20 cellular contexts compared by ENCODE assay signal in the genomic region with DNA sequence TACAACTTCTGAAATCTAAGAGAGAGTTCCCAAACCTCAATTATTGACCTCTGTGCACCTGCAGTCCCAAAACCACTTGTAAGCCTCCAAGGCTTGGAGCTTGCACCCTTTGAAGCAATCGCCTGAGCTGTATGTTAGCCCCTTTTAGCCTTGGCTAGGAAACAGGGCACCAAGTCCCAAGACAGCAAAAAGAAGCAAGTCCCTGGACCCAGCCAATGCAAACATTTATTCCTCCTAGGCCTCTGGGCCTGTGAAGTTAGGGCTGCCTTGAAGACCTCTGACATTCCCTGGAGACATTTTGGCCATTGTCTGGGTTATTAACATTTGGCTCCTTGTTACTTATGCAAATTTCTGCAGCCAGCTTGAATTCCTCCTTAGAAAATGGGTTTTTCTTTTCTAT. TPM values are rescaled to one million over a fixed set of nuclear protein-coding genes. Genes with fewer than 3 reads are reported as not detected.
DNase-seq lines count a peak whose midpoint lies in the region; ATAC-seq, FAIRE-seq and TF ChIP-seq lines count a peak whose summit lies in the region.
"Had no signal": no experiment of that assay in that cellular context is flagged by ENCODE, and none has a peak within 500 bp of the region (broad histone marks: within the 10 kb centered on the region; RNA-seq: fewer than 3 reads in every experiment).

No MANE protein-coding gene starts in this region.

- H3K4ac ChIP-seq in neuronal stem cell (ENCODE audit: low read length) = no peak overlapping the region

- H3K23ac ChIP-seq in neuronal stem cell (ENCODE audit: low read depth, low read length, poor library complexity) = no peak overlapping the region

- H3K27ac Mint-ChIP-seq in activated naive CD4-positive, alpha-beta T cell treated with anti-CD3 and anti-CD28 coated beads, Interleukin-2, amount 10 ng/mL, durations not matched to agents 7 days and 5 days = no peak overlapping the region
- H3K27ac Mint-ChIP-seq: CD4-positive, alpha-beta T cell; CD8-positive, alpha-beta T cell had no signal

- H3K4me1 ChIP-seq in A549 (no peaks in the 10 kb centered on the region), HEK293 (ENCODE audit: control insufficient read depth, insufficient read depth, low read length) (no peaks in the 10 kb centered on the region), K562 (replicated peaks in 1 of 2; ENCODE audit: control insufficient read depth in 2 of 2, insufficient read depth in 2 of 2, low read length in 2 of 2) (no peaks in the 10 kb centered on the region), neuronal stem cell (ENCODE audit: control insufficient read depth in 2 of 2, insufficient read depth in 1 of 2, low read depth in 1 of 2, low read length in 2 of 2) (no peaks in the 10 kb centered on the region)
- H3K4me1 ChIP-seq: BE2C; BLaER1 treated with 17β-estradiol and CSF1 and Interleukin-3, amounts not matched to agents 10 nM and 100 nM; Caco-2 had no signal

- H3K4me3 Mint-ChIP-seq in activated naive CD4-positive, alpha-beta T cell treated with anti-CD3 and anti-CD28 coated beads, Interleukin-2, amount 10 ng/mL, durations not matched to agents 7 days and 5 days = no peak overlapping the region
- H3K4me3 Mint-ChIP-seq: CD4-positive, alpha-beta T cell; CD8-positive, alpha-beta T cell had no signal

- DNase-seq in A549 (ENCODE audit: low read depth in 1 of 2, low spot score in 1 of 2) (no peak), K562 (ENCODE audit: extremely low read depth in 1 of 4, low spot score in 3 of 4) (no peak), neuronal stem cell (ENCODE audit: low spot score) (no peak)
- DNase-seq in activated naive CD4-positive, alpha-beta T cell treated with anti-CD3 and anti-CD28 coated beads, Interleukin-2, amount 10 ng/mL, durations not matched to agents 7 days and 5 days = no peak
- DNase-seq: ACHN; BE2C; Caco-2; Calu3; CD4-positive, alpha-beta T cell; CD8-positive, alpha-beta T cell; DMS79 treated with DMSO at 0.1 percent for 48 hours; GF-D8 had no signal

- POLR2A ChIA-PET in A549 (lab: Yijun Ruan, JAX) (no interaction called here), HEK293 (lab: Yijun Ruan, JAX) (no interaction called here), K562 (lab: Yijun Ruan, JAX) (interaction anchor here (0.8 kb wide), 1 partner anchor 17 kb away, joined by 3 read pairs; no protein-coding TSS in a partner anchor)

- no peak for FAIRE-seq in A549 (lab: Jason Lieb, UNC)
- FAIRE-seq in K562 (lab: Jason Lieb, UNC) = no peak
- FAIRE-seq: D721Med, G401.6, GM12891, GM19239 had no signal

- H4K8ac ChIP-seq in neuronal stem cell (ENCODE audit: low read depth, low read length) = no peak overlapping the region

- no TSS peak for BruUV-seq in K562 (replicated peaks; lab: Mats Ljungman, UMichigan)

- H3K79me2 ChIP-seq in K562 (ENCODE audit: control insufficient read depth, insufficient read depth, low read length) = no peaks in the 10 kb centered on the region

- CTCF ChIA-PET in A549 (lab: Yijun Ruan, JAX) (no interaction called here), HEK293 (lab: Yijun Ruan, JAX) (interaction anchor here (1.0 to 1.1 kb wide), 2 partner anchors 29 to 34 kb away, joined by 3 read pairs; no protein-coding TSS in a partner anchor), K562 (lab: Yijun Ruan, JAX; ENCODE audit: low intra/inter-chr PET ratio) (no interaction called here)
- CTCF ChIA-PET in activated naive CD4-positive, alpha-beta T cell treated with anti-CD3 and anti-CD28 coated beads, Interleukin-2, amount 10 ng/mL, durations not matched to agents 7 days and 5 days (lab: Charles Lee) = no interaction called here

- H3K4me2 ChIP-seq in A549 (no peak overlapping the region), K562 (ENCODE audit: insufficient read depth, low read length) (no peak overlapping the region), neuronal stem cell (ENCODE audit: insufficient read depth, low read length, poor library complexity, severe bottlenecking) (no peak overlapping the region)
- H3K4me2 ChIP-seq: BLaER1 treated with 17β-estradiol and CSF1 and Interleukin-3, amounts not matched to agents 10 nM and 100 nM had no signal

- H3K14ac ChIP-seq in neuronal stem cell (ENCODE audit: low read length) = no peak overlapping the region

- intact Hi-C loops in K562 (cut with micrococcal nuclease) = no loop called here

- WGBS in A549 (ENCODE audit: missing lambda C conversion rate) = 0% methylated on average over 1 of the region's 1 CpG
- 14% methylated on average over 1 of the region's 1 CpG for WGBS in K562 (ENCODE audit: insufficient coverage, low coverage, missing lambda C conversion rate)
- no CpG with 5 or more reads among the region's 1 CpG for WGBS in neuronal stem cell (ENCODE audit: extremely low coverage in 2 of 2, insufficient read length in 2 of 2, insufficient replicate concordance in 1 of 2), 2 donors

- H3K27ac ChIP-seq in A549 (no peak overlapping the region), HEK293 (ENCODE audit: extremely low read depth, low read depth, low read length) (no peak overlapping the region), K562 (ENCODE audit: extremely low read depth, low read depth, low read length) (no peak overlapping the region), neuronal stem cell (replicated peaks; ENCODE audit: low read length) (no peak overlapping the region)
- H3K27ac ChIP-seq: 22Rv1; BLaER1 treated with 17β-estradiol and CSF1 and Interleukin-3, amounts not matched to agents 10 nM and 100 nM; C4-2B had no signal

- H3K27me3 ChIP-seq in K562 (ENCODE audit: control insufficient read depth in 2 of 2, insufficient read depth in 2 of 2, low read length in 2 of 2) (no peaks in the 10 kb centered on the region), neuronal stem cell (ENCODE audit: control insufficient read depth in 3 of 3, insufficient read depth in 3 of 3, low read depth in 1 of 3, low read length in 3 of 3) (no peaks in the 10 kb centered on the region)
- H3K27me3 ChIP-seq: BLaER1 treated with 17β-estradiol and CSF1 and Interleukin-3, amounts not matched to agents 10 nM and 100 nM had no signal

- TF ChIP-seq RAD21 in A549 (conservative IDR thresholded peaks at IDR 0.05 in 1 of 2, IDR thresholded peaks at IDR 0.05 in 1 of 2) (no peak), K562 (CRISPR knock-in tag; conservative IDR thresholded peaks at IDR 0.05 in 1 of 2, IDR thresholded peaks at IDR 0.05 in 1 of 2) (no peak)

- H2BK120ac ChIP-seq in neuronal stem cell (ENCODE audit: low read depth, low read length) = no peak overlapping the region

- no peaks in the 10 kb centered on the region for H3K9me1 ChIP-seq in K562 (ENCODE audit: control insufficient read depth, insufficient read depth, low read length)

- H4K91ac ChIP-seq in neuronal stem cell (ENCODE audit: low read depth, low read length, poor library complexity) = no peak overlapping the region

- no peak overlapping the region for H2AK5ac ChIP-seq in neuronal stem cell (ENCODE audit: low read depth, low read length)

- no peaks in the 10 kb centered on the region for H3K4me1 Mint-ChIP-seq in activated naive CD4-positive, alpha-beta T cell treated with anti-CD3 and anti-CD28 coated beads, Interleukin-2, amount 10 ng/mL, durations not matched to agents 7 days and 5 days

- peaks cover 5% of the 10 kb centered on the region for H3K9me3 Mint-ChIP-seq in activated naive CD4-positive, alpha-beta T cell treated with anti-CD3 and anti-CD28 coated beads, Interleukin-2, amount 10 ng/mL, durations not matched to agents 7 days and 5 days

- H3K27me3 Mint-ChIP-seq in activated naive CD4-positive, alpha-beta T cell treated with anti-CD3 and anti-CD28 coated beads, Interleukin-2, amount 10 ng/mL, durations not matched to agents 7 days and 5 days = no peaks in the 10 kb centered on the region
- H3K27me3 Mint-ChIP-seq: CD4-positive, alpha-beta T cell had no signal

- in situ Hi-C loops in K562 (cut with MboI) = no loop called here

- no peak overlapping the region for H3K18ac ChIP-seq in neuronal stem cell (ENCODE audit: low read length)

- ATAC-seq in A549 = no peak
- ATAC-seq in K562 = no peak
- ATAC-seq: CD8-positive, alpha-beta T cell had no signal

- no peak overlapping the region for H3K9ac ChIP-seq in K562 (ENCODE audit: insufficient read depth in 1 of 2, low read depth in 2 of 2, low read length in 2 of 2)
- no peak overlapping the region for H3K9ac ChIP-seq in neuronal stem cell (ENCODE audit: low read depth, low read length, poor library complexity)
- H3K9ac ChIP-seq: BLaER1 treated with 17β-estradiol and CSF1 and Interleukin-3, amounts not matched to agents 10 nM and 100 nM had no signal

- no peaks in the 10 kb centered on the region for H3K79me1 ChIP-seq in neuronal stem cell (ENCODE audit: low read depth, low read length)

- no peaks in the 10 kb centered on the region for H4K20me1 ChIP-seq in K562 (replicated peaks; ENCODE audit: control insufficient read depth, insufficient read depth, low read length)
- H4K20me1 ChIP-seq: BLaER1 treated with 17β-estradiol and CSF1 and Interleukin-3, amounts not matched to agents 10 nM and 100 nM had no signal

- H3K9me3 ChIP-seq in A549 (peaks cover 5% of the 10 kb centered on the region; the same call in 1 of the 3 replicates), HEK293 (ENCODE audit: control insufficient read depth, insufficient read depth, low read depth, low read length) (peaks cover 2% of the 10 kb centered on the region; the same call in 1 of the 2 replicates), K562 (replicated peaks; ENCODE audit: control insufficient read depth, insufficient read depth, low read depth, low read length) (no peaks in the 10 kb centered on the region), neuronal stem cell (replicated peaks in 1 of 2; ENCODE audit: control insufficient read depth in 2 of 2, insufficient read depth in 1 of 2, low read depth in 1 of 2, low read length in 2 of 2) (peaks cover 0 to 1% of the 10 kb centered on the region in 2 donors)
- H3K9me3 ChIP-seq: BE2C, Caco-2 had no signal

- TF ChIP-seq POLR2A in A549 (IDR thresholded peaks at IDR 0.05; ENCODE audit: low read length) (no peak), K562 (conservative IDR thresholded peaks at IDR 0.05) (no peak)

- no peak overlapping the region for H3K4me3 ChIP-seq in A549
- H3K4me3 ChIP-seq in HEK293 (ENCODE audit: low read depth, low read length) = no peak overlapping the region
- H3K4me3 ChIP-seq in K562 = no peak overlapping the region
- peak overlapping the region in 1 of 2 donors; percentile 22 for H3K4me3 ChIP-seq in neuronal stem cell (ENCODE audit: low read length in 2 of 2)

- no peak overlapping the region for H2BK5ac ChIP-seq in neuronal stem cell (ENCODE audit: low read length)

- H2BK15ac ChIP-seq in neuronal stem cell (ENCODE audit: low read length) = no peak overlapping the region

- no peaks in the 10 kb centered on the region for H3K36me3 Mint-ChIP-seq in activated naive CD4-positive, alpha-beta T cell treated with anti-CD3 and anti-CD28 coated beads, Interleukin-2, amount 10 ng/mL, durations not matched to agents 7 days and 5 days
- H3K36me3 Mint-ChIP-seq: CD8-positive, alpha-beta T cell had no signal

- no peak overlapping the region for H2AFZ ChIP-seq in K562 (ENCODE audit: low read depth, low read length)
- no peak overlapping the region for H2AFZ ChIP-seq in neuronal stem cell (ENCODE audit: low read length)

- TF ChIP-seq EP300 in A549 (IDR thresholded peaks at IDR 0.05) (no peak), K562 (IDR thresholded peaks at IDR 0.05; ENCODE audit: low read length) (no peak)

- no peak for TF ChIP-seq CTCF in A549 (IDR thresholded peaks at IDR 0.05)
- no peak for TF ChIP-seq CTCF in HEK293 (tag by site-specific recombination; IDR thresholded peaks at IDR 0.05)
- no peak for TF ChIP-seq CTCF in K562 (IDR thresholded peaks at IDR 0.05 in 2 of 3, conservative IDR thresholded peaks at IDR 0.05 in 1 of 3; ENCODE audit: insufficient read depth in 2 of 3, low read depth in 1 of 3, low read length in 3 of 3)

- no peak overlapping the region for H2BK12ac ChIP-seq in neuronal stem cell (ENCODE audit: low read length)

- no peaks in the 10 kb centered on the region for H3K36me3 ChIP-seq in HEK293 (ENCODE audit: control insufficient read depth in 2 of 2, insufficient read depth in 1 of 2, low read length in 2 of 2)
- no peaks in the 10 kb centered on the region for H3K36me3 ChIP-seq in K562 (ENCODE audit: control insufficient read depth, insufficient read depth, low read length)
- no peaks in the 10 kb centered on the region for H3K36me3 ChIP-seq in neuronal stem cell (replicated peaks in 1 of 2; ENCODE audit: control insufficient read depth in 2 of 2, insufficient read depth in 2 of 2, low read length in 2 of 2)
- H3K36me3 ChIP-seq: BE2C had no signal

RNA-seq across cellular contexts. Expression of gene ARRDC4, which starts 26.9 kb away (rescaled TPM):
- polyA plus RNA-seq in A549 (2011; rRNA removed) (1.8 and 2.2 TPM in 2 replicates), A549 (2017; fragmentation: RNase III; extraction: RNeasy Plus Mini Kit Qiagen cat#74134 plus additional on column Dnase treatment) (0.15 to 0.20 TPM (median 0.19 TPM) in 3 replicates), K562 (2011; rRNA removed) (9.0 and 13.7 TPM in 2 replicates), K562 (2014; fragmentation: Illumina TruSeq; extraction: Trizol) (14.9 and 15.5 TPM in 2 replicates), K562 (2014; fragmentation: Nextera tagmentation; extraction: Ambion mirVana) (1 to 10 TPM; 4.3 to 4.8 TPM), K562 (2014; rRNA removed) (14.4 and 15.0 TPM in 2 replicates)
- polyA plus RNA-seq in A549 (2012; cell fraction: cytosol; rRNA removed) = 0.19 and 0.23 TPM in 2 replicates
- 0.18 and 0.26 TPM in 2 replicates for polyA plus RNA-seq in A549 (2012; cell fraction: nucleus; rRNA removed)
- 0.73 and 0.95 TPM in 2 replicates for polyA minus RNA-seq in A549 (2011; rRNA and poly(A)+ RNA removed)
- 6.3 and 18.9 TPM in 2 replicates for total RNA-seq in K562 (2011; cell fraction: chromatin; rRNA removed; ENCODE audit: low replicate concordance)
- total RNA-seq in K562 (2011; cell fraction: nucleolus; rRNA removed) = 4.2 and 5.5 TPM in 2 replicates
- total RNA-seq in K562 (2011; cell fraction: nucleoplasm; rRNA removed) = 9.4 and 9.5 TPM in 2 replicates
- total RNA-seq in K562 (2014; rRNA removed) (12.0 and 12.8 TPM in 2 replicates), K562 (2014; rRNA removed; fragmentation: Illumina TruSeq; extraction: Trizol) (15.8 and 21.2 TPM in 2 replicates), K562 (2015; rRNA removed; fragmentation: Illumina TruSeq; extraction: Trizol) (13.5 and 16.1 TPM in 2 replicates), K562 (2021) (11.4 and 15.8 TPM in 2 replicates)
- 5.5 and 6.0 TPM in 2 replicates for polyA plus RNA-seq in K562 (2011; cell fraction: cytosol; rRNA removed)
- polyA plus RNA-seq in K562 (2011; cell fraction: nucleus; rRNA removed) = 10.7 and 12.0 TPM in 2 replicates
- polyA plus RNA-seq in K562 (2012) = 13.4 and 28.2 TPM in 2 replicates
- 8.7 and 10.8 TPM in 2 replicates for polyA minus RNA-seq in K562 (2011; rRNA and poly(A)+ RNA removed)
- polyA minus RNA-seq in K562 (2011; cell fraction: cytosol; rRNA and poly(A)+ RNA removed) = 4.1 and 5.2 TPM in 2 replicates
- polyA minus RNA-seq in K562 (2011; cell fraction: nucleus; rRNA and poly(A)+ RNA removed) = 5.5 and 7.9 TPM in 2 replicates
- polyA plus RNA-seq in neuronal stem cell (2013, experiment 1 of 2) = 9.4 TPM
- 9.7 TPM for polyA plus RNA-seq in neuronal stem cell (2013, experiment 2 of 2)
